In genomic region chr5:65570598-65571226, GRCh38 we compare ENCODE assay signal across 1 cellular context.
TF ChIP-seq lines count a peak whose summit lies in the region.

No MANE protein-coding gene starts in this region.

TF ChIP-seq in endothelial cell of umbilical vein, 7 proteins besides CTCF, POLR2A, EP300 and RAD21:
- no peak for TF ChIP-seq GATA2 (IDR thresholded peaks at IDR 0.05; ENCODE audit: insufficient read depth, insufficient read length, low read depth, low read length)
- TF ChIP-seq POLR2AphosphoS5 (IDR thresholded peaks at IDR 0.05; ENCODE audit: insufficient read depth, low read depth, low read length): no peak
- TF ChIP-seq EZH2 (IDR thresholded peaks at IDR 0.05; ENCODE audit: borderline replicate concordance, low read depth, low read length, severe bottlenecking): no peak
- TF ChIP-seq MAX (IDR thresholded peaks at IDR 0.05; ENCODE audit: insufficient read depth, insufficient read length): no peak
